Comparison of ENCODE assay signal across 9 cellular contexts in the genomic region with DNA sequence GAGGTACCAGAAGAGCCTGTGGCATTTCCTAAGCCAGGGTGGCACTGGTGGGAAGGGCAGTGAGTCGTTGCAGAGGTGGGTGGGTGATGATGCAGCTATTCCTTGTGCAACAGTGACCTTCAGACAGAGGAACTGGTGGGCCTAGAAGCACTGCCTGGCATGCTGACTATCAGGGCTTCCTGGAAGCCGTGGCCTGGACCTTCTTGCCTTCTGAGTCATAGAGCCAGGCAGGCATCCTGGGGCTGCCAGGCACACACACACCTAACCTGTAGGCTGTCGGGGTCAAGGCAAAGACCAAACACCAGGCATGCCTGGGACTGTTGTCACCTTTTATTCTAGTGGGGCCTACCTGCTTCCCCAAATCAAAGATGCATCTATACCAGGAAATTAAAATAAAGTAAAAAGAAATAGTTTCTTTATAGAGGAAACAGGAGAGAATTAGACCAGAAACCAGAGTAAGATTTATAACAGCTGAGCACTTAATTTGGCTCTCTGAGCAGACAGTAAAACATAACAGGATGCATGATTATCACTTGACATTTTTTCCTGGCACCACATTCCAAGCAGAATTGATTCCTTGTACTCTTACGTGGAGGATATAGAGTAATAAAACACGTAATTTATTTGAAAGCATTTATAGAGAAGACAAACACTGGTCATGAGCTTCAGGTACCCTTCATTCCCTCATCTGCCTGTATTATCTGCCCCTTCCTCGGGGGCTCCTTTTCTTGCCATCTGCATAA. TPM values are rescaled to one million over a fixed set of nuclear protein-coding genes. Genes with fewer than 3 reads are reported as not detected.
DNase-seq lines count a peak whose midpoint lies in the region; ATAC-seq lines count a peak whose summit lies in the region.
"Had no signal": no experiment of that assay in that cellular context is flagged by ENCODE, and none has a peak within 500 bp of the region (broad histone marks: within the 10 kb centered on the region; RNA-seq: fewer than 3 reads in every experiment).

No MANE protein-coding gene starts in this region.

- peaks cover 66% of the 10 kb centered on the region for H3K4me1 Mint-ChIP-seq in activated T-helper 1 cell treated with anti-CD3 and anti-CD28 coated beads, Interleukin-12 subunit alpha, Interleukin-12 subunit beta, Interleukin-2, Interleukin-4 antibody, amounts not matched to agents 30 ng/mL and 10 ng/mL and 1 ng/mL, durations not matched to agents 14 hours and 24 hours and 36 hours (ENCODE audit: low read depth)
- H3K4me1 Mint-ChIP-seq in stimulated activated naive CD8-positive, alpha-beta T cell treated with anti-CD3 and anti-CD28 coated beads, Interleukin-15, amount 100 ng/mL, for 72 hours = peaks cover 43% of the 10 kb centered on the region
- H3K4me1 Mint-ChIP-seq in stimulated activated memory B cell treated with anti-CD40 and anti-IgM and Interleukin-4, amounts not matched to agents 10 μg/mL and 1 μg/mL and 100 μg/mL, for 72 hours = peaks cover 21% of the 10 kb centered on the region

- intact Hi-C loops in activated T-helper 1 cell treated with anti-CD3 and anti-CD28 coated beads, Interleukin-12 subunit alpha, Interleukin-12 subunit beta, Interleukin-2, Interleukin-4 antibody, amounts not matched to agents 30 ng/mL and 10 ng/mL and 1 ng/mL, durations not matched to agents 14 hours and 24 hours and 36 hours (cut with micrococcal nuclease) = no loop called here
- intact Hi-C loops in left colon (cut with DNase I, micrococcal nuclease) = no loop called here

- ATAC-seq in activated CD4-positive, CD25-positive, alpha-beta regulatory T cell treated with anti-CD3 and anti-CD28 coated beads, Interleukin-2, amount 50 U/mL, for 24 hours = peak; percentile 82 to 84
- ATAC-seq in left colon (peak; percentile 51), GM19351 (IDR thresholded peaks at IDR 0.05; ENCODE audit: unreplicated experiment) (no peak)
- ATAC-seq in stimulated activated naive CD8-positive, alpha-beta T cell treated with anti-CD3 and anti-CD28 coated beads, Interleukin-15, amount 100 ng/mL, for 72 hours = peak; percentile 94
- ATAC-seq in stimulated activated memory B cell treated with anti-CD40 and anti-IgM and Interleukin-4, amounts not matched to agents 10 μg/mL and 1 μg/mL and 100 μg/mL, for 72 hours = no peak

- H3K4me3 Mint-ChIP-seq in activated T-helper 1 cell treated with anti-CD3 and anti-CD28 coated beads, Interleukin-12 subunit alpha, Interleukin-12 subunit beta, Interleukin-2, Interleukin-4 antibody, amounts not matched to agents 30 ng/mL and 10 ng/mL and 1 ng/mL, durations not matched to agents 14 hours and 24 hours and 36 hours = peak overlapping the region; percentile 24
- H3K4me3 Mint-ChIP-seq in stimulated activated naive CD8-positive, alpha-beta T cell treated with anti-CD3 and anti-CD28 coated beads, Interleukin-15, amount 100 ng/mL, for 72 hours = no peak overlapping the region
- H3K4me3 Mint-ChIP-seq in stimulated activated memory B cell treated with anti-CD40 and anti-IgM and Interleukin-4, amounts not matched to agents 10 μg/mL and 1 μg/mL and 100 μg/mL, for 72 hours = no peak overlapping the region

- DNase-seq in activated CD4-positive, CD25-positive, alpha-beta regulatory T cell treated with anti-CD3 and anti-CD28 coated beads, Interleukin-2, amount 50 U/mL, for 72 hours = no peak
- no peak for DNase-seq in activated T-helper 1 cell treated with anti-CD3 and anti-CD28 coated beads, Interleukin-12 subunit alpha, Interleukin-12 subunit beta, Interleukin-2, Interleukin-4 antibody, amounts not matched to agents 30 ng/mL and 10 ng/mL and 1 ng/mL, durations not matched to agents 14 hours and 24 hours and 36 hours (ENCODE audit: low spot score)
- DNase-seq in left colon (peak in 1 of 2 donors; percentile 57), caudate nucleus (lab: John Stamatoyannopoulos, UW) (no peak)
- DNase-seq in stimulated activated naive CD8-positive, alpha-beta T cell treated with anti-CD3 and anti-CD28 coated beads, Interleukin-15, amount 100 ng/mL, for 72 hours = peak in 1 of 2 donors; percentile 52
- DNase-seq: KG1 had no signal

- peak overlapping the region; percentile 68 for H3K27ac Mint-ChIP-seq in activated T-helper 1 cell treated with anti-CD3 and anti-CD28 coated beads, Interleukin-12 subunit alpha, Interleukin-12 subunit beta, Interleukin-2, Interleukin-4 antibody, amounts not matched to agents 30 ng/mL and 10 ng/mL and 1 ng/mL, durations not matched to agents 14 hours and 24 hours and 36 hours
- peak overlapping the region; percentile 88 to 91 for H3K27ac Mint-ChIP-seq in stimulated activated naive CD8-positive, alpha-beta T cell treated with anti-CD3 and anti-CD28 coated beads, Interleukin-15, amount 100 ng/mL, for 72 hours
- H3K27ac Mint-ChIP-seq in stimulated activated memory B cell treated with anti-CD40 and anti-IgM and Interleukin-4, amounts not matched to agents 10 μg/mL and 1 μg/mL and 100 μg/mL, for 72 hours = no peak overlapping the region

- no peaks in the 10 kb centered on the region for H3K27me3 Mint-ChIP-seq in activated T-helper 1 cell treated with anti-CD3 and anti-CD28 coated beads, Interleukin-12 subunit alpha, Interleukin-12 subunit beta, Interleukin-2, Interleukin-4 antibody, amounts not matched to agents 30 ng/mL and 10 ng/mL and 1 ng/mL, durations not matched to agents 14 hours and 24 hours and 36 hours (ENCODE audit: insufficient read depth)
- H3K27me3 Mint-ChIP-seq in stimulated activated naive CD8-positive, alpha-beta T cell treated with anti-CD3 and anti-CD28 coated beads, Interleukin-15, amount 100 ng/mL, for 72 hours = no peaks in the 10 kb centered on the region
- no peaks in the 10 kb centered on the region for H3K27me3 Mint-ChIP-seq in stimulated activated memory B cell treated with anti-CD40 and anti-IgM and Interleukin-4, amounts not matched to agents 10 μg/mL and 1 μg/mL and 100 μg/mL, for 72 hours

- no peak overlapping the region for H3K27ac ChIP-seq in caudate nucleus (ENCODE audit: low read depth, low read length)

- H3K9me3 Mint-ChIP-seq in activated T-helper 1 cell treated with anti-CD3 and anti-CD28 coated beads, Interleukin-12 subunit alpha, Interleukin-12 subunit beta, Interleukin-2, Interleukin-4 antibody, amounts not matched to agents 30 ng/mL and 10 ng/mL and 1 ng/mL, durations not matched to agents 14 hours and 24 hours and 36 hours = no peaks in the 10 kb centered on the region
- H3K9me3 Mint-ChIP-seq in stimulated activated naive CD8-positive, alpha-beta T cell treated with anti-CD3 and anti-CD28 coated beads, Interleukin-15, amount 100 ng/mL, for 72 hours = no peaks in the 10 kb centered on the region
- H3K9me3 Mint-ChIP-seq in stimulated activated memory B cell treated with anti-CD40 and anti-IgM and Interleukin-4, amounts not matched to agents 10 μg/mL and 1 μg/mL and 100 μg/mL, for 72 hours = no peaks in the 10 kb centered on the region

- peaks cover 50% of the 10 kb centered on the region for H3K36me3 Mint-ChIP-seq in activated T-helper 1 cell treated with anti-CD3 and anti-CD28 coated beads, Interleukin-12 subunit alpha, Interleukin-12 subunit beta, Interleukin-2, Interleukin-4 antibody, amounts not matched to agents 30 ng/mL and 10 ng/mL and 1 ng/mL, durations not matched to agents 14 hours and 24 hours and 36 hours (ENCODE audit: low read depth)
- peaks cover 28% of the 10 kb centered on the region for H3K36me3 Mint-ChIP-seq in stimulated activated memory B cell treated with anti-CD40 and anti-IgM and Interleukin-4, amounts not matched to agents 10 μg/mL and 1 μg/mL and 100 μg/mL, for 72 hours

RNA-seq across cellular contexts. Expression of gene NANS, which starts 25.1 kb away (rescaled TPM):
- 54.4 and 55.5 TPM in 2 replicates for total RNA-seq in activated T-helper 1 cell treated with anti-CD3 and anti-CD28 coated beads, Interleukin-12 subunit alpha, Interleukin-12 subunit beta, Interleukin-2, Interleukin-4 antibody, amounts not matched to agents 30 ng/mL and 10 ng/mL and 1 ng/mL, durations not matched to agents 14 hours and 24 hours and 36 hours
- total RNA-seq in left colon = 100 to 1,000 TPM; 231 to 527 TPM

RNA-seq across cellular contexts. Expression of gene TRIM14, which starts 37.4 kb away (rescaled TPM):
- 41.7 and 42.0 TPM in 2 replicates for total RNA-seq in activated T-helper 1 cell treated with anti-CD3 and anti-CD28 coated beads, Interleukin-12 subunit alpha, Interleukin-12 subunit beta, Interleukin-2, Interleukin-4 antibody, amounts not matched to agents 30 ng/mL and 10 ng/mL and 1 ng/mL, durations not matched to agents 14 hours and 24 hours and 36 hours
- 10 to 100 TPM; 46.3 to 55.6 TPM for total RNA-seq in left colon

Comparison
In these comparisons a context has a peak if more than half of its experiments do, and no peak if none do; other contexts are left out.
1. ATAC-seq: peak in activated CD4-positive, CD25-positive, alpha-beta regulatory T cell treated with anti-CD3 and anti-CD28 coated beads, Interleukin-2, amount 50 U/mL, for 24 hours (2 of 2), left colon (single experiment) and stimulated activated naive CD8-positive, alpha-beta T cell treated with anti-CD3 and anti-CD28 coated beads, Interleukin-15, amount 100 ng/mL, for 72 hours (single experiment); none in stimulated activated memory B cell treated with anti-CD40 and anti-IgM and Interleukin-4, amounts not matched to agents 10 μg/mL and 1 μg/mL and 100 μg/mL, for 72 hours (single experiment) and GM19351 (single experiment).